ENCODE assay signal across 8 cellular contexts in genomic region chr12:1517007-1517406, GRCh38.
DNase-seq lines count a peak whose midpoint lies in the region; ATAC-seq, FAIRE-seq and TF ChIP-seq lines count a peak whose summit lies in the region.

No MANE protein-coding gene starts in this region.

- H3K27me3 Mint-ChIP-seq in astrocyte (ENCODE audit: low read depth, unreplicated experiment) (no peaks in the 10 kb centered on the region), CD14-positive monocyte (ENCODE audit: low read depth in 3 of 3) (peaks cover 26 to 54% (median 35%) of the 10 kb centered on the region in 3 donors)

- H3K4me1 Mint-ChIP-seq in astrocyte (ENCODE audit: low read depth, unreplicated experiment) (peaks cover 27% of the 10 kb centered on the region), CD14-positive monocyte (no peaks in the 10 kb centered on the region)

- H2BK12ac ChIP-seq in mesenchymal stem cell (ENCODE audit: low read length in 2 of 2): no peak overlapping the region

- H3K4me2 ChIP-seq in DOHH2 (ENCODE audit: low read length) (no peak overlapping the region), astrocyte (ENCODE audit: low read length) (peak overlapping the region; percentile 18), mesenchymal stem cell (ENCODE audit: low read length, poor library complexity, severe bottlenecking) (no peak overlapping the region)

- intact Hi-C loops in CD14-positive monocyte (cut with micrococcal nuclease): no loop called here

- H3K18ac ChIP-seq in mesenchymal stem cell (ENCODE audit: low read depth in 1 of 2, low read length in 2 of 2): no peak overlapping the region

- H3K14ac ChIP-seq in mesenchymal stem cell (ENCODE audit: low read length in 2 of 2): no peak overlapping the region

- H2AK5ac ChIP-seq in mesenchymal stem cell (ENCODE audit: low read length, severe bottlenecking): no peak overlapping the region

- H3K27ac ChIP-seq in DOHH2 (ENCODE audit: low read depth, low read length) (no peak overlapping the region), astrocyte (ENCODE audit: low read depth, low read length) (peak overlapping the region; percentile 12), mesenchymal stem cell (ENCODE audit: low read length, poor library complexity, severe bottlenecking) (no peak overlapping the region)

- no peak overlapping the region for H4K91ac ChIP-seq in mesenchymal stem cell (ENCODE audit: low read length)

- H2BK120ac ChIP-seq in mesenchymal stem cell (ENCODE audit: low read depth, low read length): no peak overlapping the region

- H3K79me2 ChIP-seq in DOHH2 (ENCODE audit: control insufficient read depth, low read length): no peaks in the 10 kb centered on the region
- no peaks in the 10 kb centered on the region for H3K79me2 ChIP-seq in astrocyte (ENCODE audit: insufficient read depth, low read length)

- no peak overlapping the region for H3K4ac ChIP-seq in mesenchymal stem cell (ENCODE audit: low read depth in 1 of 2, low read length in 2 of 2)

- no peaks in the 10 kb centered on the region for H3F3A ChIP-seq in DOHH2 (ENCODE audit: control insufficient read depth, insufficient read depth)

- H3K4me3 ChIP-seq in DOHH2 (ENCODE audit: low read length) (no peak overlapping the region), HFF-Myc (replicated peaks; ENCODE audit: low read depth, low read length) (no peak overlapping the region), astrocyte (ENCODE audit: insufficient read depth, low read depth, low read length) (no peak overlapping the region), mesenchymal stem cell (ENCODE audit: insufficient read depth in 1 of 2, low read depth in 1 of 2, low read length in 2 of 2) (no peak overlapping the region)

- DNase-seq in HFF-Myc (ENCODE audit: extremely low read depth, low read depth): no peak
- DNase-seq in astrocyte (ENCODE audit: low read depth): peak; percentile 92
- DNase-seq in mesenchymal stem cell: peak; percentile 54
- no peak for DNase-seq in CD14-positive monocyte (ENCODE audit: low spot score)
- no peak for DNase-seq in RPMI8226
- no peak for DNase-seq in NCI-H2081 treated with DMSO at 0.1 percent for 48 hours (lab: John Stamatoyannopoulos, UW)

- H3K36me3 Mint-ChIP-seq in astrocyte (ENCODE audit: low read depth, unreplicated experiment) (no peaks in the 10 kb centered on the region), CD14-positive monocyte (no peaks in the 10 kb centered on the region)

- TF ChIP-seq CTCF in DOHH2 (IDR thresholded peaks at IDR 0.05; ENCODE audit: low read depth, low read length, poor library complexity, severe bottlenecking): peak; percentile 98
- TF ChIP-seq CTCF in HFF-Myc (IDR thresholded peaks at IDR 0.05; ENCODE audit: low read depth, low read length, missing control alignments): peak; percentile 54
- peak; percentile 44 for TF ChIP-seq CTCF in astrocyte (IDR thresholded peaks at IDR 0.05; ENCODE audit: insufficient read depth, low read depth, low read length)
- no peak for TF ChIP-seq CTCF in CD14-positive monocyte (IDR thresholded peaks at IDR 0.05)

- H3K9me2 ChIP-seq in DOHH2 (replicated peaks; ENCODE audit: control insufficient read depth, low read length): no peaks in the 10 kb centered on the region

- H3K4me1 ChIP-seq in DOHH2 (ENCODE audit: control insufficient read depth, low read length) (no peaks in the 10 kb centered on the region), astrocyte (ENCODE audit: insufficient read depth, low read length) (peaks cover 23% of the 10 kb centered on the region), mesenchymal stem cell (ENCODE audit: control insufficient read depth, insufficient read depth, low read depth, low read length) (peaks cover 21% of the 10 kb centered on the region)

- no peak overlapping the region for H2BK15ac ChIP-seq in mesenchymal stem cell (ENCODE audit: low read depth, poor library complexity, severe bottlenecking)

- H3K27ac Mint-ChIP-seq in astrocyte (ENCODE audit: unreplicated experiment): peak overlapping the region; percentile 73
- no peak overlapping the region for H3K27ac Mint-ChIP-seq in CD14-positive monocyte

- no peak overlapping the region for H3K4me3 Mint-ChIP-seq in astrocyte (ENCODE audit: unreplicated experiment)
- H3K4me3 Mint-ChIP-seq in CD14-positive monocyte: peak overlapping the region in 1 of 2 donors; percentile 30

- no peak for ATAC-seq in GM19463 (IDR thresholded peaks at IDR 0.05; ENCODE audit: unreplicated experiment)

- H3K36me3 ChIP-seq in DOHH2 (ENCODE audit: control insufficient read depth, low read length) (no peaks in the 10 kb centered on the region), astrocyte (ENCODE audit: insufficient read depth, low read length) (no peaks in the 10 kb centered on the region), mesenchymal stem cell (ENCODE audit: control insufficient read depth in 1 of 2, insufficient read depth in 2 of 2, low read depth in 1 of 2, low read length in 2 of 2) (no peaks in the 10 kb centered on the region)

- peaks cover 4% of the 10 kb centered on the region for H3K9me3 ChIP-seq in DOHH2 (ENCODE audit: control insufficient read depth, insufficient read depth, low read length)
- H3K9me3 ChIP-seq in astrocyte (ENCODE audit: insufficient read depth, low read depth, low read length): peaks cover 3% of the 10 kb centered on the region
- H3K9me3 ChIP-seq in mesenchymal stem cell (ENCODE audit: control insufficient read depth, low read length): peaks cover 8% of the 10 kb centered on the region

- WGBS in mesenchymal stem cell: 20% methylated on average over 2 of the region's 2 CpGs

- no peaks in the 10 kb centered on the region for H3K79me1 ChIP-seq in mesenchymal stem cell (replicated peaks; ENCODE audit: low read length, poor library complexity, severe bottlenecking)

- no peak overlapping the region for H3K9ac ChIP-seq in astrocyte (ENCODE audit: low read length)
- peak overlapping the region; percentile 69 for H3K9ac ChIP-seq in mesenchymal stem cell (ENCODE audit: low read length)

- H4K8ac ChIP-seq in mesenchymal stem cell (ENCODE audit: low read length): no peak overlapping the region

- no peak overlapping the region for H3K23ac ChIP-seq in mesenchymal stem cell (ENCODE audit: low read length in 2 of 2)

- H2AFZ ChIP-seq in astrocyte (ENCODE audit: low read depth, low read length) (no peak overlapping the region), mesenchymal stem cell (ENCODE audit: low read depth, low read length) (no peak overlapping the region)

- H2BK5ac ChIP-seq in mesenchymal stem cell (ENCODE audit: low read depth, low read length, poor library complexity, severe bottlenecking): no peak overlapping the region

- H3K27me3 ChIP-seq in DOHH2 (ENCODE audit: control insufficient read depth, low read length) (peaks cover 8% of the 10 kb centered on the region), astrocyte (ENCODE audit: insufficient read depth, low read length) (no peaks in the 10 kb centered on the region), mesenchymal stem cell (ENCODE audit: control insufficient read depth in 1 of 2, insufficient read depth in 1 of 2, low read length in 2 of 2) (no peaks in the 10 kb centered on the region)

- no peaks in the 10 kb centered on the region for H4K20me1 ChIP-seq in DOHH2 (ENCODE audit: control insufficient read depth, insufficient read depth, low read depth, low read length)
- no peaks in the 10 kb centered on the region for H4K20me1 ChIP-seq in astrocyte (ENCODE audit: insufficient read depth, low read length)

- no peak for FAIRE-seq in astrocyte (lab: Jason Lieb, UNC)

- H3K9me3 Mint-ChIP-seq in astrocyte (ENCODE audit: unreplicated experiment) (no peaks in the 10 kb centered on the region), CD14-positive monocyte (peaks cover 0 to 13% (median 10%) of the 10 kb centered on the region in 7 donors)

Comparison
In these comparisons a context has a peak if more than half of its experiments do, and no peak if none do; other contexts are left out.
1. DNase-seq: peak in astrocyte (single experiment) and mesenchymal stem cell (single experiment); none in HFF-Myc (single experiment), CD14-positive monocyte (single experiment), RPMI8226 (single experiment) and NCI-H2081 treated with DMSO at 0.1 percent for 48 hours (single experiment).